10 cellular contexts compared by ENCODE assay signal in the genomic region with DNA sequence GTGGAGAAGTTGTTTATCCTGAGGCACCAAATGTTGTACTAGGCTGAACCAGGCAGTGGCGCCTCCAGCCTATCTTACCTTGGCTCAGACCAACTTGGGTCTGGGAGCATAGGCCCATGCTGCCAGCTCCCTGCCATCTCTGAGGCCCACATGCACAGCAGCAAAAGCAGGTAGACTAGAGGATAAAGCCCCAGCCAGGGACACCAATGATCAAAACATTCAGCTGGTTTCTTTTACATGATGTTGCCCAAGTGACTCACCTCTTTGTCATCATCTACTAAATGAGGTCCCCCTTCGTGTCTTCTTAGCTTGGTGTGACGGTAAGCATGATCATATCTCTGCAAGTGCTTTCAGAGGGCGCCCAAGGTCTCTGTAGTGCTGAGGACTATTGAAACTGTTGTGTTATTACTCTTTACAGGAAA.
DNase-seq lines count a peak whose midpoint lies in the region; ATAC-seq, FAIRE-seq and TF ChIP-seq lines count a peak whose summit lies in the region.
"Had no signal": no experiment of that assay in that cellular context is flagged by ENCODE, and none has a peak within 500 bp of the region (broad histone marks: within the 10 kb centered on the region; RNA-seq: fewer than 3 reads in every experiment).

No MANE protein-coding gene starts in this region.

- BruUV-seq in IMR-90 (replicated peaks; lab: Mats Ljungman, UMichigan), result no TSS peak

- no peak overlapping the region for H3K14ac ChIP-seq in IMR-90 (replicated peaks; ENCODE audit: low read depth, low read length)

- peak; percentile 4 for DNase-seq in IMR-90
- peak; percentile 22 for DNase-seq in glomerular visceral epithelial cell (ENCODE audit: extremely low spot score)
- DNase-seq in foreskin melanocyte, result no peak
- no peak for DNase-seq in hypothalamus (lab: John Stamatoyannopoulos, UW)
- no peak for DNase-seq in GM12892 (ENCODE audit: insufficient read length)
- DNase-seq: midbrain, NCI-H187 treated with DMSO at 0.1 percent for 48 hours had no signal

- in situ Hi-C loops in IMR-90 (cut with MboI; ENCODE audit: low sequenced_read_pairs), result no loop called here

- H3K4me3 ChIP-seq in IMR-90 (ENCODE audit: insufficient read depth, low read depth, low read length), result no peak overlapping the region

- no peak for TF ChIP-seq RAD21 in IMR-90 (IDR thresholded peaks at IDR 0.05; ENCODE audit: low read length)

- peaks cover 8% of the 10 kb centered on the region for H3K27me3 ChIP-seq in IMR-90 (ENCODE audit: control insufficient read depth, insufficient read depth, low read length)

- H3K18ac ChIP-seq in IMR-90 (ENCODE audit: low read depth, low read length), result no peak overlapping the region

- no peaks in the 10 kb centered on the region for H3K79me1 ChIP-seq in IMR-90 (ENCODE audit: low read depth in 1 of 2, low read length in 2 of 2)

- H4K20me1 ChIP-seq in IMR-90 (ENCODE audit: insufficient read depth, low read length), result no peaks in the 10 kb centered on the region

- no CpG with 5 or more reads among the region's 4 CpGs for WGBS in IMR-90 (ENCODE audit: extremely low coverage in 2 of 2, insufficient read length in 1 of 2), 2 experiments

- H3K9me1 ChIP-seq in IMR-90 (ENCODE audit: insufficient read depth, low read length), result no peaks in the 10 kb centered on the region

- no peak overlapping the region for H2AK5ac ChIP-seq in IMR-90 (ENCODE audit: low read depth, low read length)

- no peak overlapping the region for H3K4ac ChIP-seq in IMR-90 (ENCODE audit: low read depth, low read length)

- no peak overlapping the region for H2BK5ac ChIP-seq in IMR-90 (ENCODE audit: low read depth, low read length, poor library complexity, severe bottlenecking)

- H3K27ac ChIP-seq in IMR-90 (ENCODE audit: insufficient read depth, low read length), result no peak overlapping the region

- no peak overlapping the region for H4K8ac ChIP-seq in IMR-90 (ENCODE audit: low read depth in 2 of 2, low read length in 2 of 2)

- no peak overlapping the region for H3K4me2 ChIP-seq in IMR-90 (ENCODE audit: low read depth, low read length)

- no peak for FAIRE-seq in GM12892 (lab: Jason Lieb, UNC)

- POLR2A ChIA-PET in IMR-90 (lab: Charles Lee; ENCODE audit: unreplicated experiment), result interaction anchor here (0.5 kb wide), 1 partner anchor 16 kb away, joined by 3 read pairs; no protein-coding TSS in a partner anchor

- ATAC-seq in GM18861 (IDR thresholded peaks at IDR 0.05; ENCODE audit: unreplicated experiment), result peak; percentile 85
- peak; percentile 87 for ATAC-seq in GM21723 (IDR thresholded peaks at IDR 0.05; ENCODE audit: unreplicated experiment)
- no peak for ATAC-seq in IMR-90 (ENCODE audit: low read depth)
- ATAC-seq in esophagus mucosa, result no peak

- H3K36me3 ChIP-seq in IMR-90 (ENCODE audit: control insufficient read depth, insufficient read depth, low read length), result no peaks in the 10 kb centered on the region

- no peaks in the 10 kb centered on the region for H3K9me3 ChIP-seq in IMR-90 (ENCODE audit: control insufficient read depth, insufficient read depth, low read length)

- CTCF ChIA-PET in IMR-90 (lab: Yijun Ruan, JAX), result interaction anchor here (0.6 to 1.8 kb wide), 4 partner anchors 15 to 241 kb away, joined by 3 to 11 read pairs (median 4); no protein-coding TSS in a partner anchor

- no peak overlapping the region for H4K5ac ChIP-seq in IMR-90 (ENCODE audit: low read depth, low read length)

- no peak overlapping the region for H2BK120ac ChIP-seq in IMR-90 (ENCODE audit: low read depth, low read length)

- H2BK20ac ChIP-seq in IMR-90 (ENCODE audit: low read depth, low read length), result no peak overlapping the region

- no peak overlapping the region for H2BK15ac ChIP-seq in IMR-90 (ENCODE audit: low read depth, low read length)

- TF ChIP-seq POLR2A in IMR-90 (IDR thresholded peaks at IDR 0.05; ENCODE audit: low read depth, low read length) (no peak), GM12892 (IDR thresholded peaks at IDR 0.05; ENCODE audit: low read depth, low read length) (no peak)

- intact Hi-C loops in IMR-90 (cut with micrococcal nuclease), result no loop called here

- no peak overlapping the region for H3K9ac ChIP-seq in IMR-90 (ENCODE audit: low read depth, low read length)

- no peak for TF ChIP-seq CTCF in IMR-90 (conservative IDR thresholded peaks at IDR 0.05; ENCODE audit: low read depth, low read length)

- no peak overlapping the region for H2AK9ac ChIP-seq in IMR-90 (replicated peaks; ENCODE audit: low read depth, low read length, poor library complexity)

- H3K56ac ChIP-seq in IMR-90 (ENCODE audit: extremely low read depth, insufficient read depth, low read length), result no peak overlapping the region

- no peak overlapping the region for H4K91ac ChIP-seq in IMR-90 (ENCODE audit: insufficient read depth, low read depth, low read length)

- dilution Hi-C loops in IMR-90 (cut with HindIII; ENCODE audit: low sequenced_read_pairs, unreplicated experiment), result no loop called here

- H3K4me1 ChIP-seq in IMR-90 (ENCODE audit: control insufficient read depth, insufficient read depth, low read length), result no peaks in the 10 kb centered on the region

- no peak overlapping the region for H3K23ac ChIP-seq in IMR-90 (ENCODE audit: low read depth, low read length)

- no peak overlapping the region for H2AFZ ChIP-seq in IMR-90 (replicated peaks; ENCODE audit: low read length, poor library complexity)

TF ChIP-seq in IMR-90, 13 proteins besides CTCF, POLR2A, EP300 and RAD21:
- TF ChIP-seq, protein P1, sequence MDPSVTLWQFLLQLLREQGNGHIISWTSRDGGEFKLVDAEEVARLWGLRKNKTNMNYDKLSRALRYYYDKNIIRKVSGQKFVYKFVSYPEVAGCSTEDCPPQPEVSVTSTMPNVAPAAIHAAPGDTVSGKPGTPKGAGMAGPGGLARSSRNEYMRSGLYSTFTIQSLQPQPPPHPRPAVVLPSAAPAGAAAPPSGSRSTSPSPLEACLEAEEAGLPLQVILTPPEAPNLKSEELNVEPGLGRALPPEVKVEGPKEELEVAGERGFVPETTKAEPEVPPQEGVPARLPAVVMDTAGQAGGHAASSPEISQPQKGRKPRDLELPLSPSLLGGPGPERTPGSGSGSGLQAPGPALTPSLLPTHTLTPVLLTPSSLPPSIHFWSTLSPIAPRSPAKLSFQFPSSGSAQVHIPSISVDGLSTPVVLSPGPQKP (IDR thresholded peaks at IDR 0.05; ENCODE audit: borderline replicate concordance, low read depth, low read length), result no peak
- TF ChIP-seq MAZ (IDR thresholded peaks at IDR 0.05; ENCODE audit: borderline replicate concordance, low read depth, low read length) (no peak), RCOR1 (IDR thresholded peaks at IDR 0.05; ENCODE audit: insufficient replicate concordance, low read length) (no peak), CEBPB (IDR thresholded peaks at IDR 0.05; ENCODE audit: low read depth, low read length) (no peak), RFX5 (IDR thresholded peaks at IDR 0.05; ENCODE audit: low read depth, low read length) (no peak), SMC3 (IDR thresholded peaks at IDR 0.05; ENCODE audit: low read depth, low read length) (no peak), NFE2L2 (IDR thresholded peaks at IDR 0.05; ENCODE audit: low read depth, low read length) (no peak), MXI1 (IDR thresholded peaks at IDR 0.05; ENCODE audit: borderline replicate concordance, low read depth, low read length) (no peak), MAFK (IDR thresholded peaks at IDR 0.05; ENCODE audit: low read depth, low read length) (no peak), FOS (IDR thresholded peaks at IDR 0.05; ENCODE audit: low read depth, low read length) (no peak), BHLHE40 (IDR thresholded peaks at IDR 0.05; ENCODE audit: low read depth, low read length) (no peak), CHD1 (IDR thresholded peaks at IDR 0.05; ENCODE audit: low read depth, low read length) (no peak)
- TF ChIP-seq, protein P2, sequence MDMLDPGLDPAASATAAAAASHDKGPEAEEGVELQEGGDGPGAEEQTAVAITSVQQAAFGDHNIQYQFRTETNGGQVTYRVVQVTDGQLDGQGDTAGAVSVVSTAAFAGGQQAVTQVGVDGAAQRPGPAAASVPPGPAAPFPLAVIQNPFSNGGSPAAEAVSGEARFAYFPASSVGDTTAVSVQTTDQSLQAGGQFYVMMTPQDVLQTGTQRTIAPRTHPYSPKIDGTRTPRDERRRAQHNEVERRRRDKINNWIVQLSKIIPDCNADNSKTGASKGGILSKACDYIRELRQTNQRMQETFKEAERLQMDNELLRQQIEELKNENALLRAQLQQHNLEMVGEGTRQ (IDR thresholded peaks at IDR 0.05; ENCODE audit: low read depth, low read length), result no peak

Comparison
In these comparisons a context has a peak if more than half of its experiments do, and no peak if none do; other contexts are left out.
1. ATAC-seq: peak in GM18861 (single experiment) and GM21723 (single experiment); none in IMR-90 (single experiment) and esophagus mucosa (single experiment).
2. DNase-seq: peak in IMR-90 (single experiment) and glomerular visceral epithelial cell (single experiment); none in foreskin melanocyte (single experiment), hypothalamus (0 of 51) and GM12892 (single experiment).